ENCODE assay signal across 10 cellular contexts in the genomic region with DNA sequence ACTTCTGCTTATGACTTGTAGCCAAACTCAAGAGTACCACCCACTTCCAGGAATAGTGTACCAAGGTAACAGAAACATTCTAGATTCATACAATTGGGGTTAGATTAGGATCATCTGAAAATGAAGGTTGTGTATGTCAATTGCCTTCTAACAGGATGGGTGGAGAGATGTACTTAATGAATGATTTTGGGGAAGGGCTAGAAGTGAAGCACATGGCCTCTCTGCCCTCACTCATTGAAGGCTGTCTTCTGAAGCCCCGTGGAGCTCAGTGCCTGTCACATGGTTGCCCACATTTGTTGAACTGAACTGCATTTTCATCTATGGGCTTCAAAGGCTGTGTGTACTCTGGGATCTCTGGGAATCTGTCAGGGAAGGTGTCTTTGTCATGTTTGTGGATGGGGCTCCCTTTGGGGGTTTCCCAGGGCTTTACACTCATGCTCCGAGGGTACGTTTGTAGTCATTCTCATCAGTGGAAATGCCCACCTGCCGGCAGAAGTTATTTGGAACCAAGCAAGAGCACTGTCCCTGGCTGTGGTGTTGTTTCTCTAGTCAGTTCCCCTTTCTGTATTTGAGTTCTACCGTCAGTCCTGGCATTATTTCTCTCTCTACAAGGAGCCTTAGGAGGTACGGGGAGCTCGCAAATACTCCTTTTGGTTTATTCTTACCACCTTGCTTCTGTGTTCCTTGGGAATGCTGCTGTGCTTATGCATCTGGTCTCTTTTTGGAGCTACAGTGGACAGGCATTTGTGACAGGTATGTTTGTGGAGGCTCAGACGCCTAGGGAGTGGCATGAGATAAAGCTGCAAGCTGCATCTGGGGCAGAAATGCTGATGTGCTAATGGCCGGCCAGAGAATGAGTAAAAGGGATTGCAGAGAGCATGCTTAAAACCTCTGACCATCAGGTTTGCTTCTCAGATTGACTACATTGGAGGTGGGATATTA. TPM values are rescaled to one million over a fixed set of nuclear protein-coding genes. Genes with fewer than 3 reads are reported as not detected.
DNase-seq lines count a peak whose midpoint lies in the region; ATAC-seq, FAIRE-seq and TF ChIP-seq lines count a peak whose summit lies in the region.
"Had no signal": no experiment of that assay in that cellular context is flagged by ENCODE, and none has a peak within 500 bp of the region (broad histone marks: within the 10 kb centered on the region; RNA-seq: fewer than 3 reads in every experiment).

No MANE protein-coding gene starts in this region.

- TF ChIP-seq CTCF in colonic mucosa (IDR thresholded peaks at IDR 0.05), result no peak
- TF ChIP-seq CTCF in A673 (conservative IDR thresholded peaks at IDR 0.05; ENCODE audit: low read depth, low read length), result no peak

- TF ChIP-seq POLR2A in GM12892 (IDR thresholded peaks at IDR 0.05; ENCODE audit: low read depth, low read length), result no peak

- CTCF ChIA-PET in A673 (lab: Charles Lee), result no interaction called here

- no peak for DNase-seq in GM12892 (ENCODE audit: insufficient read length)
- peak; percentile 73 for DNase-seq in Karpas-422
- no peak for DNase-seq in colonic mucosa
- DNase-seq in NCI-H345 treated with DMSO at 0.1 percent for 48 hours (lab: John Stamatoyannopoulos, UW; ENCODE audit: unreplicated experiment), result no peak
- no peak for DNase-seq in NK-92 treated with Interleukin-12 subunit alpha and Interleukin-12 subunit beta, amount 100 ng/mL, for 24 hours (lab: John Stamatoyannopoulos, UW)
- DNase-seq in A673 (ENCODE audit: low spot score), result no peak

- peaks cover 70% of the 10 kb centered on the region for H3K4me1 ChIP-seq in Karpas-422 (ENCODE audit: low read length)
- H3K4me1 ChIP-seq in colonic mucosa, result no peaks in the 10 kb centered on the region
- H3K4me1 ChIP-seq in A673 (ENCODE audit: insufficient read depth, low read length, poor library complexity, severe bottlenecking), result no peaks in the 10 kb centered on the region

- POLR2A ChIA-PET in A673 (lab: Charles Lee; ENCODE audit: low non-redundant PET), result no interaction called here

- H3K27ac ChIP-seq in Karpas-422 (ENCODE audit: low read length), result peak overlapping the region; percentile 75
- peak overlapping the region; percentile 27 for H3K27ac ChIP-seq in colonic mucosa
- H3K27ac ChIP-seq in A673 (ENCODE audit: low read depth, low read length, poor library complexity, severe bottlenecking), result no peak overlapping the region

- H3K4me3 ChIP-seq in Karpas-422 (ENCODE audit: low read length) (peak overlapping the region; percentile 69), colonic mucosa (no peak overlapping the region), A673 (ENCODE audit: low read depth, low read length, poor library complexity, severe bottlenecking) (no peak overlapping the region)

- no peaks in the 10 kb centered on the region for H3K9me2 ChIP-seq in Karpas-422 (replicated peaks; ENCODE audit: insufficient read depth, low read length)

- peak; percentile 92 for FAIRE-seq in GM12892 (lab: Jason Lieb, UNC)

- H3K36me3 ChIP-seq in Karpas-422 (ENCODE audit: insufficient read depth, low read length) (no peaks in the 10 kb centered on the region), colonic mucosa (no peaks in the 10 kb centered on the region), A673 (ENCODE audit: insufficient read depth, low read length, poor library complexity, severe bottlenecking) (no peaks in the 10 kb centered on the region)

- intact Hi-C loops in colonic mucosa (cut with DNase I) (no loop called here), A673 (cut with micrococcal nuclease; ENCODE audit: unreplicated experiment) (no loop called here)

- no TSS peak for BruUV-seq in A673 (replicated peaks; lab: Mats Ljungman, UMichigan)

- ATAC-seq in GM19463 (IDR thresholded peaks at IDR 0.05; ENCODE audit: unreplicated experiment) (peak; percentile 30), HG02938 (IDR thresholded peaks at IDR 0.05; ENCODE audit: unreplicated experiment) (no peak)

- H3K79me2 ChIP-seq in Karpas-422 (ENCODE audit: low read length), result no peaks in the 10 kb centered on the region

- H3K9me3 ChIP-seq in Karpas-422 (ENCODE audit: low read length) (no peaks in the 10 kb centered on the region), colonic mucosa (no peaks in the 10 kb centered on the region), A673 (ENCODE audit: low read depth, low read length, poor library complexity, severe bottlenecking) (no peaks in the 10 kb centered on the region)

- peak overlapping the region; percentile 79 for H2AFZ ChIP-seq in Karpas-422 (ENCODE audit: low read length)

- no peaks in the 10 kb centered on the region for H3K27me3 ChIP-seq in Karpas-422 (ENCODE audit: low read length)
- no peaks in the 10 kb centered on the region for H3K27me3 ChIP-seq in colonic mucosa
- H3K27me3 ChIP-seq in A673 (replicated peaks; ENCODE audit: insufficient read depth, low read depth, low read length, poor library complexity), result no peaks in the 10 kb centered on the region

- no peaks in the 10 kb centered on the region for H4K20me1 ChIP-seq in Karpas-422 (ENCODE audit: insufficient read depth, low read depth, low read length)

- H3K9ac ChIP-seq in Karpas-422 (ENCODE audit: low read length) (peak overlapping the region; percentile 71), colonic mucosa (ENCODE audit: low read depth in 2 of 2, low read length in 2 of 2) (no peak overlapping the region)

- peak overlapping the region; percentile 85 for H3K4me2 ChIP-seq in Karpas-422 (ENCODE audit: low read depth, low read length, poor library complexity, severe bottlenecking)

RNA-seq across cellular contexts. Expression of a gene that starts 22.4 kb away (rescaled TPM):
- 21.2 TPM for polyA plus RNA-seq in GM12892 (2012; ENCODE audit: missing spikeins)
- 8.5 and 24.4 TPM in 2 replicates for total RNA-seq in Karpas-422 (2014; rRNA removed; shearing (Covaris generic); ENCODE audit: low replicate concordance)
- total RNA-seq in colonic mucosa (1 to 10 TPM in 1 of 2 donors, under 1 TPM in 1; 0.57 to 5.6 TPM), A673 (2021) (not detected in 2 replicates)
- total RNA-seq: G401, renal cortical epithelial cell had no signal

RNA-seq across cellular contexts. Expression of a gene that starts 55.5 kb away (rescaled TPM):
- polyA plus RNA-seq in GM12892 (2012; ENCODE audit: missing spikeins), result 3.3 TPM
- 0.52 and 0.76 TPM in 2 replicates for total RNA-seq in Karpas-422 (2014; rRNA removed; shearing (Covaris generic); ENCODE audit: low replicate concordance)
- 10 to 100 TPM; 18.4 to 19.7 TPM for total RNA-seq in colonic mucosa
- not detected in 2 replicates for total RNA-seq in A673 (2021)
- total RNA-seq: G401 had no signal

Comparison
In these comparisons a context has a peak if more than half of its experiments do, and no peak if none do; other contexts are left out.
1. RNA of a gene that starts 55.5 kb away (total RNA-seq): 18.4 to 19.7 TPM in colonic mucosa; 0.52 to 0.76 TPM in Karpas-422 and not detected in A673; every median in the first group is over 10 times any median in the second.